8 cellular contexts compared by ENCODE assay signal in the genomic region with DNA sequence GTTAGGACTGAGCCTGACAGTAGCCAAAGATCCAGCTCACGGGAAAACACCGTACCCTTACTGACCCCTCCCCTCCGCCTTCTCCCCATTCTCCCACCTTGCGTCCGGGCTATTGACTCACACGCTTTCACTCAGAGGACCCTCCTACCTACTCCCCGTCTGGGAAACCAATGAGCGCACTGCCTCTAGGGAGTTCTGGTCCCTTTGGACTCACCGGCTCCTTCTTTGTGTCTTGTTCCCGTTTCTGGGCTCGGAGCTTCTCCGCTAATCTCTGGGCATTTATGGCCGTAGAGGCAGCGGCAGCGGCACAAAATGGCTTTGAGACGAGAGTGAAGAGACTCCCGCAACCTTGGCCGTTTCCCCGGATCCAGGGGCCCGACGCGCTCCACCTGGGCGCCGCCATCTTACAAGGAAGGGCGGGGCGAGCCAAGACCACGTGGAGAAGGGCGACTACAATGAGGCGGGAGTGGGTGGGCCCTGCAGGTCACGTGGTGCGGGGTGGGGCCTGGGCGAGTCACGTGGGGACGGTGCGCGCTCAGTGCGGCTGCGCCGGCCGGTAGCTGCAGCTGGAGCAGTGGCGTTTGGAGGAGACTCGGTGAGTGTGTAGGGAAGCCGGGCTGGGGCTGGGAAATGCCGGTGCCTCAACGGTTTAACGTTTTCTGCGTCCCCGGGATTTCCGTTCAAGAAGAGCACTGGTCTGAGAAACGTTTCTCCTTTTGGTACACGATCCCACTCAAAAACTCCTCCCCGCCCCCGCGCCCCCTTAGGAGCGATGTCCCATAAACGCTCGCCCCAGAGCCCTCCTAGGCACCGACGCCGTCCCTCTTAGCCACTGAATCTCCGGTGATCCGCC. TPM values are rescaled to one million over a fixed set of nuclear protein-coding genes. Genes with fewer than 3 reads are reported as not detected.
A peak's percentile ranks its signal among the peaks of the same experiment; 100 is the strongest.
DNase-seq lines count a peak whose midpoint lies in the region; ATAC-seq lines count a peak whose summit lies in the region.

Gene FAM118B (plus strand): TSS at position 547 of the 853 bp plus-strand sequence. CDS start 23,220 bp downstream, outside the sequence.
Gene RPUSD4 (minus strand): TSS at position 415 of the 853 bp plus-strand sequence. CDS start 12 bp downstream, at position 403.

- H3K36me3 Mint-ChIP-seq in activated T-helper 1 cell treated with anti-CD3 and anti-CD28 coated beads, Interleukin-12 subunit alpha, Interleukin-12 subunit beta, Interleukin-2, Interleukin-4 antibody, amounts not matched to agents 30 ng/mL and 10 ng/mL and 1 ng/mL, durations not matched to agents 14 hours and 24 hours and 36 hours (ENCODE audit: low read depth), result peaks cover 21% of the 10 kb centered on the region
- peaks cover 0 to 26% (median 10%) of the 10 kb centered on the region in 5 donors for H3K36me3 Mint-ChIP-seq in naive thymus-derived CD4-positive, alpha-beta T cell
- peaks cover 17% of the 10 kb centered on the region for H3K36me3 Mint-ChIP-seq in stimulated activated memory B cell treated with anti-CD40 and anti-IgM and Interleukin-4, amounts not matched to agents 10 μg/mL and 1 μg/mL and 100 μg/mL, for 72 hours

- H3K4me3 ChIP-seq in naive thymus-derived CD4-positive, alpha-beta T cell (ENCODE audit: low read length), result peak within 1 kb of the TSS; percentile 100

- peaks cover 34% of the 10 kb centered on the region for H3K4me1 Mint-ChIP-seq in activated T-helper 1 cell treated with anti-CD3 and anti-CD28 coated beads, Interleukin-12 subunit alpha, Interleukin-12 subunit beta, Interleukin-2, Interleukin-4 antibody, amounts not matched to agents 30 ng/mL and 10 ng/mL and 1 ng/mL, durations not matched to agents 14 hours and 24 hours and 36 hours (ENCODE audit: low read depth)
- H3K4me1 Mint-ChIP-seq in naive thymus-derived CD4-positive, alpha-beta T cell, result peaks cover 28 to 57% (median 38%) of the 10 kb centered on the region in 7 donors
- H3K4me1 Mint-ChIP-seq in stimulated activated memory B cell treated with anti-CD40 and anti-IgM and Interleukin-4, amounts not matched to agents 10 μg/mL and 1 μg/mL and 100 μg/mL, for 72 hours, result peaks cover 30% of the 10 kb centered on the region

- POLR2A ChIA-PET in naive thymus-derived CD4-positive, alpha-beta T cell (lab: Charles Lee), result interaction anchor here (0.7 to 1.9 kb wide), 7 partner anchors 51 to 324 kb away, joined by 3 to 11 read pairs (median 5); partner anchors contain the start of genes FOXRED1, HYLS1, SRPRA and TIRAP

- no peaks in the 10 kb centered on the region for H3K9me3 ChIP-seq in naive thymus-derived CD4-positive, alpha-beta T cell (ENCODE audit: control insufficient read depth in 2 of 3, low read length in 3 of 3)

- intact Hi-C loops in activated T-helper 1 cell treated with anti-CD3 and anti-CD28 coated beads, Interleukin-12 subunit alpha, Interleukin-12 subunit beta, Interleukin-2, Interleukin-4 antibody, amounts not matched to agents 30 ng/mL and 10 ng/mL and 1 ng/mL, durations not matched to agents 14 hours and 24 hours and 36 hours (cut with micrococcal nuclease), result loop anchor here (1.0 to 5.0 kb wide), 13 partner anchors 58 to 1589 kb away; partner anchors contain the start of genes DCPS, FOXRED1, HYLS1 and PUS3
- intact Hi-C loops in naive thymus-derived CD4-positive, alpha-beta T cell (cut with micrococcal nuclease), result loop anchor here (1.0 to 10.0 kb wide), 23 partner anchors 17 to 1589 kb away; partner anchors contain the start of genes CCDC15 (in 2 of the 2), DCPS (in 2 of the 2), EI24 (in 2 of the 2) and FOXRED1 (in 2 of the 2)

- peak; percentile 96 for DNase-seq in EH (ENCODE audit: low read depth)
- DNase-seq in GOT3 (lab: John Stamatoyannopoulos, UW), result peak; percentile 69
- peak; percentile 92 for DNase-seq in LHCN-M2 (ENCODE audit: low read depth)
- peak; percentile 94 for DNase-seq in RPMI7951 (ENCODE audit: low read depth)
- peak; percentile 98 for DNase-seq in activated T-helper 1 cell treated with anti-CD3 and anti-CD28 coated beads, Interleukin-12 subunit alpha, Interleukin-12 subunit beta, Interleukin-2, Interleukin-4 antibody, amounts not matched to agents 30 ng/mL and 10 ng/mL and 1 ng/mL, durations not matched to agents 14 hours and 24 hours and 36 hours (ENCODE audit: low spot score)
- peak; percentile 96 for DNase-seq in fibroblast of gingiva (ENCODE audit: low read depth)
- DNase-seq in naive thymus-derived CD4-positive, alpha-beta T cell, result peak; percentile 96 to 99 (median 98)

- CTCF ChIA-PET in naive thymus-derived CD4-positive, alpha-beta T cell (lab: Charles Lee), result interaction anchor here (0.6 kb wide), 1 partner anchor 18 kb away, joined by 3 read pairs; no protein-coding TSS in a partner anchor

- peak within 1 kb of the TSS; percentile 84 for H3K27ac ChIP-seq in naive thymus-derived CD4-positive, alpha-beta T cell (ENCODE audit: low read depth, low read length)

- H3K27ac Mint-ChIP-seq in activated T-helper 1 cell treated with anti-CD3 and anti-CD28 coated beads, Interleukin-12 subunit alpha, Interleukin-12 subunit beta, Interleukin-2, Interleukin-4 antibody, amounts not matched to agents 30 ng/mL and 10 ng/mL and 1 ng/mL, durations not matched to agents 14 hours and 24 hours and 36 hours, result peak within 1 kb of the TSS; percentile 98
- peak within 1 kb of the TSS; percentile 90 to 99 (median 96) for H3K27ac Mint-ChIP-seq in naive thymus-derived CD4-positive, alpha-beta T cell
- peak within 1 kb of the TSS; percentile 85 for H3K27ac Mint-ChIP-seq in stimulated activated memory B cell treated with anti-CD40 and anti-IgM and Interleukin-4, amounts not matched to agents 10 μg/mL and 1 μg/mL and 100 μg/mL, for 72 hours

- ATAC-seq in naive thymus-derived CD4-positive, alpha-beta T cell, result peak; percentile 99
- peak; percentile 100 for ATAC-seq in stimulated activated memory B cell treated with anti-CD40 and anti-IgM and Interleukin-4, amounts not matched to agents 10 μg/mL and 1 μg/mL and 100 μg/mL, for 72 hours

- peaks cover 12 to 15% of the 10 kb centered on the region in 2 donors for H3K4me1 ChIP-seq in naive thymus-derived CD4-positive, alpha-beta T cell (ENCODE audit: control insufficient read depth in 2 of 2, insufficient read depth in 2 of 2, low read length in 2 of 2)

- no peaks in the 10 kb centered on the region for H3K9me3 Mint-ChIP-seq in activated T-helper 1 cell treated with anti-CD3 and anti-CD28 coated beads, Interleukin-12 subunit alpha, Interleukin-12 subunit beta, Interleukin-2, Interleukin-4 antibody, amounts not matched to agents 30 ng/mL and 10 ng/mL and 1 ng/mL, durations not matched to agents 14 hours and 24 hours and 36 hours
- peaks cover 0 to 1% (median 0%) of the 10 kb centered on the region in 11 donors for H3K9me3 Mint-ChIP-seq in naive thymus-derived CD4-positive, alpha-beta T cell
- no peaks in the 10 kb centered on the region for H3K9me3 Mint-ChIP-seq in stimulated activated memory B cell treated with anti-CD40 and anti-IgM and Interleukin-4, amounts not matched to agents 10 μg/mL and 1 μg/mL and 100 μg/mL, for 72 hours

- H3K4me3 Mint-ChIP-seq in activated T-helper 1 cell treated with anti-CD3 and anti-CD28 coated beads, Interleukin-12 subunit alpha, Interleukin-12 subunit beta, Interleukin-2, Interleukin-4 antibody, amounts not matched to agents 30 ng/mL and 10 ng/mL and 1 ng/mL, durations not matched to agents 14 hours and 24 hours and 36 hours, result peak within 1 kb of the TSS; percentile 99
- H3K4me3 Mint-ChIP-seq in naive thymus-derived CD4-positive, alpha-beta T cell, result peak within 1 kb of the TSS; percentile 93 to 100 (median 98)
- H3K4me3 Mint-ChIP-seq in stimulated activated memory B cell treated with anti-CD40 and anti-IgM and Interleukin-4, amounts not matched to agents 10 μg/mL and 1 μg/mL and 100 μg/mL, for 72 hours, result peak within 1 kb of the TSS; percentile 95

- no peaks in the 10 kb centered on the region for H3K27me3 Mint-ChIP-seq in activated T-helper 1 cell treated with anti-CD3 and anti-CD28 coated beads, Interleukin-12 subunit alpha, Interleukin-12 subunit beta, Interleukin-2, Interleukin-4 antibody, amounts not matched to agents 30 ng/mL and 10 ng/mL and 1 ng/mL, durations not matched to agents 14 hours and 24 hours and 36 hours (ENCODE audit: insufficient read depth)
- H3K27me3 Mint-ChIP-seq in naive thymus-derived CD4-positive, alpha-beta T cell, result peaks cover 0 to 6% (median 0%) of the 10 kb centered on the region in 5 donors
- no peaks in the 10 kb centered on the region for H3K27me3 Mint-ChIP-seq in stimulated activated memory B cell treated with anti-CD40 and anti-IgM and Interleukin-4, amounts not matched to agents 10 μg/mL and 1 μg/mL and 100 μg/mL, for 72 hours

- peaks cover 0 to 28% (median 6%) of the 10 kb centered on the region in 3 experiments for H3K36me3 ChIP-seq in naive thymus-derived CD4-positive, alpha-beta T cell (ENCODE audit: control insufficient read depth in 2 of 3, insufficient read depth in 3 of 3, low read length in 3 of 3)

- no peaks in the 10 kb centered on the region for H3K27me3 ChIP-seq in naive thymus-derived CD4-positive, alpha-beta T cell (ENCODE audit: control insufficient read depth in 2 of 2, insufficient read depth in 2 of 2, low read length in 2 of 2)

RNA-seq across cellular contexts. Expression of gene FAM118B, which starts in this region (rescaled TPM):
- total RNA-seq in LHCN-M2 (2014; rRNA removed), result 26.2 and 35.2 TPM in 2 replicates
- 17.2 TPM for polyA plus RNA-seq in LHCN-M2 (2012)
- 33.6 and 36.3 TPM in 2 replicates for total RNA-seq in RPMI7951 (2014; rRNA removed; shearing (Covaris generic))
- 13.2 and 16.4 TPM in 2 replicates for total RNA-seq in activated T-helper 1 cell treated with anti-CD3 and anti-CD28 coated beads, Interleukin-12 subunit alpha, Interleukin-12 subunit beta, Interleukin-2, Interleukin-4 antibody, amounts not matched to agents 30 ng/mL and 10 ng/mL and 1 ng/mL, durations not matched to agents 14 hours and 24 hours and 36 hours
- 10 to 100 TPM in 3 of 5 experiments, 1 to 10 TPM in 2; 4.0 to 10.9 (median 10.5) TPM for total RNA-seq in naive thymus-derived CD4-positive, alpha-beta T cell
- polyA plus RNA-seq in naive thymus-derived CD4-positive, alpha-beta T cell, result 10 to 100 TPM; 12.2 to 14.7 TPM

RNA-seq across cellular contexts. Expression of gene RPUSD4, which starts in this region (rescaled TPM):
- 22.4 and 33.3 TPM in 2 replicates for total RNA-seq in LHCN-M2 (2014; rRNA removed)
- polyA plus RNA-seq in LHCN-M2 (2012), result 15.9 TPM
- total RNA-seq in RPMI7951 (2014; rRNA removed; shearing (Covaris generic)), result 16.1 and 18.8 TPM in 2 replicates
- total RNA-seq in activated T-helper 1 cell treated with anti-CD3 and anti-CD28 coated beads, Interleukin-12 subunit alpha, Interleukin-12 subunit beta, Interleukin-2, Interleukin-4 antibody, amounts not matched to agents 30 ng/mL and 10 ng/mL and 1 ng/mL, durations not matched to agents 14 hours and 24 hours and 36 hours, result 49.2 and 49.8 TPM in 2 replicates
- 10 to 100 TPM; 30.1 to 49.6 (median 43.8) TPM for total RNA-seq in naive thymus-derived CD4-positive, alpha-beta T cell
- polyA plus RNA-seq in naive thymus-derived CD4-positive, alpha-beta T cell, result 10 to 100 TPM; 15.4 to 25.8 TPM

Comparison
In these comparisons a context has a peak if more than half of its experiments do, and no peak if none do; other contexts are left out.
1. Peak in every context shown above with its lines: DNase-seq, ATAC-seq, H3K4me3 ChIP-seq and H3K27ac ChIP-seq.